ENCODE assay signal across 1 cellular context in the genomic region with DNA sequence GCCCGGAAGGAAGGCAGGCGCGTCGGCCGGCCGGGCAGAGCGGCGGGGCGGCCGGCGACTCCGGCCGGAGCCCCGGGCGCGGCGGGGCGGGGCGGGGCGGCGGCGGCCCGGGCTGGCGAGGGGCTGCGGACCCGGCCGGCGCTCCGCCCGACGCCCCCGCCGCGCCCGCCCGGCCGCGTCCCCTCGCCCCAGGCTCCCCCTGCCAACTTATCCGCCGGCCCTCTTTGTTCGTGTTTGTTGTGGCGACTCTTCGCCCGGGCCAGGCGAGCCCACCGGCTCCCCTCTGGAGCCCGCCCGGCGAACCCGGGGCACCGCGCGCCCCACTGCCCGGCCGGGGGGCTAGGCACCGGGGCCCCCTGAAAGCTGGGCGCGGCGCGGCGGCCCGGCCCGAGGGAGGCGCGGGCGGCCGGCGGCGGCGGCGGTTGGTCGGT.
TF ChIP-seq lines count a peak whose summit lies in the region.

No MANE protein-coding gene starts in this region.

TF ChIP-seq in HCT116, 20 proteins besides CTCF, POLR2A, EP300 and RAD21 (continued from another document):
- TF ChIP-seq ZNF274 (IDR thresholded peaks at IDR 0.05; ENCODE audit: low read depth, low read length): no peak
